Comparison of ENCODE assay signal across 15 cellular contexts in genomic region chr16:1651509-1652342, GRCh38. TPM values are rescaled to one million over a fixed set of nuclear protein-coding genes. Genes with fewer than 3 reads are reported as not detected.
DNase-seq lines count a peak whose midpoint lies in the region; ATAC-seq, FAIRE-seq and TF ChIP-seq lines count a peak whose summit lies in the region.
"Had no signal": no experiment of that assay in that cellular context is flagged by ENCODE, and none has a peak within 500 bp of the region (broad histone marks: within the 10 kb centered on the region; RNA-seq: fewer than 3 reads in every experiment).

No MANE protein-coding gene starts in this region.

- ATAC-seq in activated CD8-positive, alpha-beta memory T cell treated with anti-CD3 and anti-CD28 coated beads, Interleukin-2, amount 10 ng/mL, durations not matched to agents 7 days and 5 days, result no peak
- ATAC-seq: left cardiac atrium had no signal

- H3K27ac Mint-ChIP-seq in activated CD8-positive, alpha-beta memory T cell treated with anti-CD3 and anti-CD28 coated beads, Interleukin-2, amount 10 ng/mL, durations not matched to agents 7 days and 5 days, result no peak overlapping the region
- H3K27ac Mint-ChIP-seq in T-helper 2 cell treated with Interferon-gamma antibody and Interleukin-4, amounts not matched to agents 5 μg/mL and 100 μg/mL, for 36 hours, result peak overlapping the region; percentile 60
- peak overlapping the region; percentile 91 for H3K27ac Mint-ChIP-seq in type B pancreatic cell

- peak overlapping the region; percentile 14 for H3K9ac ChIP-seq in endocrine pancreas (ENCODE audit: control insufficient read depth, insufficient read depth, low read length)

- H3K9me3 ChIP-seq in endocrine pancreas (ENCODE audit: control insufficient read depth, low read length) (no peaks in the 10 kb centered on the region), small intestine (ENCODE audit: control insufficient read depth, low read depth) (no peaks in the 10 kb centered on the region)
- H3K9me3 ChIP-seq: ascending aorta, HAP-1, thyroid gland had no signal

- no peak overlapping the region for H3K27ac ChIP-seq in small intestine (ENCODE audit: low read depth in 1 of 2, low read length in 1 of 2)
- H3K27ac ChIP-seq: ascending aorta, thyroid gland had no signal

- CTCF ChIA-PET in activated CD8-positive, alpha-beta memory T cell treated with anti-CD3 and anti-CD28 coated beads, Interleukin-2, amount 10 ng/mL, durations not matched to agents 7 days and 5 days (lab: Charles Lee), result no interaction called here

- peaks cover 2% of the 10 kb centered on the region for H3K4me1 Mint-ChIP-seq in activated CD8-positive, alpha-beta memory T cell treated with anti-CD3 and anti-CD28 coated beads, Interleukin-2, amount 10 ng/mL, durations not matched to agents 7 days and 5 days
- H3K4me1 Mint-ChIP-seq in T-helper 2 cell treated with Interferon-gamma antibody and Interleukin-4, amounts not matched to agents 5 μg/mL and 100 μg/mL, for 36 hours (ENCODE audit: low read depth), result peaks cover 1% of the 10 kb centered on the region
- peaks cover 4% of the 10 kb centered on the region for H3K4me1 Mint-ChIP-seq in type B pancreatic cell (ENCODE audit: unreplicated experiment)

- no peak overlapping the region for H3K4me3 ChIP-seq in endocrine pancreas (ENCODE audit: control insufficient read depth, insufficient read depth, low read length)
- no peak overlapping the region for H3K4me3 ChIP-seq in small intestine (ENCODE audit: low read depth in 1 of 2, low read length in 2 of 2)
- H3K4me3 ChIP-seq: ascending aorta, HAP-1, thyroid gland had no signal

- H3K4me1 ChIP-seq in endocrine pancreas (ENCODE audit: control insufficient read depth, insufficient read depth, low read length) (no peaks in the 10 kb centered on the region), small intestine (ENCODE audit: control insufficient read depth in 2 of 2, insufficient read depth in 1 of 2, low read depth in 1 of 2, low read length in 1 of 2) (no peaks in the 10 kb centered on the region)
- H3K4me1 ChIP-seq: ascending aorta, HAP-1, thyroid gland had no signal

- no peak for FAIRE-seq in small intestine (lab: Jason Lieb, UNC)

- no peak overlapping the region for H3K4me3 Mint-ChIP-seq in activated CD8-positive, alpha-beta memory T cell treated with anti-CD3 and anti-CD28 coated beads, Interleukin-2, amount 10 ng/mL, durations not matched to agents 7 days and 5 days
- H3K4me3 Mint-ChIP-seq in T-helper 2 cell treated with Interferon-gamma antibody and Interleukin-4, amounts not matched to agents 5 μg/mL and 100 μg/mL, for 36 hours, result no peak overlapping the region
- H3K4me3 Mint-ChIP-seq in type B pancreatic cell, result peak overlapping the region; percentile 75

- no peaks in the 10 kb centered on the region for H3K9me3 Mint-ChIP-seq in activated CD8-positive, alpha-beta memory T cell treated with anti-CD3 and anti-CD28 coated beads, Interleukin-2, amount 10 ng/mL, durations not matched to agents 7 days and 5 days (ENCODE audit: low read depth)
- no peaks in the 10 kb centered on the region for H3K9me3 Mint-ChIP-seq in T-helper 2 cell treated with Interferon-gamma antibody and Interleukin-4, amounts not matched to agents 5 μg/mL and 100 μg/mL, for 36 hours
- no peaks in the 10 kb centered on the region for H3K9me3 Mint-ChIP-seq in type B pancreatic cell

- H3K27me3 ChIP-seq in endocrine pancreas (ENCODE audit: control insufficient read depth, insufficient read depth, low read length), result no peaks in the 10 kb centered on the region
- H3K27me3 ChIP-seq in small intestine (ENCODE audit: control insufficient read depth in 2 of 2, insufficient read depth in 2 of 2, low read length in 2 of 2), result no peaks in the 10 kb centered on the region
- H3K27me3 ChIP-seq: ascending aorta, thyroid gland had no signal

- DNase-seq in activated CD8-positive, alpha-beta memory T cell treated with anti-CD3 and anti-CD28 coated beads, Interleukin-2, amount 10 ng/mL, durations not matched to agents 7 days and 5 days, result peak; percentile 43
- no peak for DNase-seq in activated CD8-positive, alpha-beta memory T cell treated with anti-CD3 and anti-CD28 coated beads, Interleukin-2, amount 50 U/mL, for 48 hours
- no peak for DNase-seq in T-helper 2 cell treated with Interferon-gamma antibody and Interleukin-4, amounts not matched to agents 5 μg/mL and 100 μg/mL, for 36 hours (ENCODE audit: low spot score)
- DNase-seq in type B pancreatic cell (ENCODE audit: extremely low spot score, unreplicated experiment), result no peak
- DNase-seq in NOMO-1 (lab: John Stamatoyannopoulos, UW; ENCODE audit: unreplicated experiment in 2 of 2), result no peak
- DNase-seq in small intestine, result no peak
- no peak for DNase-seq in CD1c-positive myeloid dendritic cell (ENCODE audit: extremely low spot score)
- DNase-seq: activated CD8-positive, alpha-beta memory T cell treated with anti-CD3 and anti-CD28 coated beads, Interleukin-2, amount 50 U/mL, for 4 hours; DMS79 treated with DMSO at 0.1 percent for 48 hours; left cardiac atrium; NCI-H1048; thyroid gland had no signal

- H3K36me3 ChIP-seq in endocrine pancreas (ENCODE audit: control insufficient read depth, insufficient read depth, low read length) (peaks cover 7% of the 10 kb centered on the region), small intestine (ENCODE audit: control insufficient read depth in 2 of 2, insufficient read depth in 2 of 2, low read length in 2 of 2) (peaks cover 12 to 13% of the 10 kb centered on the region in 2 donors)

- H3K36me3 Mint-ChIP-seq in activated CD8-positive, alpha-beta memory T cell treated with anti-CD3 and anti-CD28 coated beads, Interleukin-2, amount 10 ng/mL, durations not matched to agents 7 days and 5 days, result peaks cover 24% of the 10 kb centered on the region
- peaks cover 41% of the 10 kb centered on the region for H3K36me3 Mint-ChIP-seq in T-helper 2 cell treated with Interferon-gamma antibody and Interleukin-4, amounts not matched to agents 5 μg/mL and 100 μg/mL, for 36 hours (ENCODE audit: low read depth)
- H3K36me3 Mint-ChIP-seq in type B pancreatic cell, result peaks cover 29% of the 10 kb centered on the region

- 93 to 97% (median 95%) methylated on average over 5 of the region's 5 CpGs for WGBS in small intestine, 3 donors

- H3K27me3 Mint-ChIP-seq in activated CD8-positive, alpha-beta memory T cell treated with anti-CD3 and anti-CD28 coated beads, Interleukin-2, amount 10 ng/mL, durations not matched to agents 7 days and 5 days, result no peaks in the 10 kb centered on the region
- H3K27me3 Mint-ChIP-seq in T-helper 2 cell treated with Interferon-gamma antibody and Interleukin-4, amounts not matched to agents 5 μg/mL and 100 μg/mL, for 36 hours (ENCODE audit: low read depth), result no peaks in the 10 kb centered on the region
- H3K27me3 Mint-ChIP-seq in type B pancreatic cell, result peaks cover 12% of the 10 kb centered on the region

- TF ChIP-seq CTCF in type B pancreatic cell (conservative IDR thresholded peaks at IDR 0.05), result no peak

RNA-seq across cellular contexts. Expression of gene JPT2, which starts 26.4 kb away (rescaled TPM):
- 10 to 100 TPM; 55.0 to 62.4 TPM for total RNA-seq in activated CD8-positive, alpha-beta memory T cell treated with anti-CD3 and anti-CD28 coated beads, Interleukin-2, amount 10 ng/mL, durations not matched to agents 7 days and 5 days
- 116 and 132 TPM in 2 replicates for total RNA-seq in type B pancreatic cell (ENCODE audit: low replicate concordance)
- polyA plus RNA-seq in small intestine, result 10 to 100 TPM; 17.0 to 51.7 (median 20.8) TPM

RNA-seq across cellular contexts. Expression of gene CRAMP1, which starts 39.6 kb away (rescaled TPM):
- 10 to 100 TPM; 26.8 to 31.1 TPM for total RNA-seq in activated CD8-positive, alpha-beta memory T cell treated with anti-CD3 and anti-CD28 coated beads, Interleukin-2, amount 10 ng/mL, durations not matched to agents 7 days and 5 days
- total RNA-seq in type B pancreatic cell (ENCODE audit: low replicate concordance), result 29.0 and 31.4 TPM in 2 replicates
- 1 to 10 TPM; 2.4 to 9.9 (median 6.7) TPM for polyA plus RNA-seq in small intestine

RNA-seq across cellular contexts. Expression of gene IFT140, which starts 39.9 kb away (rescaled TPM):
- total RNA-seq in activated CD8-positive, alpha-beta memory T cell treated with anti-CD3 and anti-CD28 coated beads, Interleukin-2, amount 10 ng/mL, durations not matched to agents 7 days and 5 days, result 1 to 10 TPM; 6.3 to 8.3 TPM
- total RNA-seq in type B pancreatic cell (ENCODE audit: low replicate concordance), result 27.9 and 55.1 TPM in 2 replicates
- polyA plus RNA-seq in small intestine, result 1 to 10 TPM; 2.2 to 6.7 (median 2.9) TPM

RNA-seq across cellular contexts. Expression of gene MAPK8IP3, which starts 54.3 kb away (rescaled TPM):
- 100 to 1,000 TPM in 1 of 2 experiments, 10 to 100 TPM in 1; 78.9 to 101 TPM for total RNA-seq in activated CD8-positive, alpha-beta memory T cell treated with anti-CD3 and anti-CD28 coated beads, Interleukin-2, amount 10 ng/mL, durations not matched to agents 7 days and 5 days
- 50.4 and 97.5 TPM in 2 replicates for total RNA-seq in type B pancreatic cell (ENCODE audit: low replicate concordance)
- polyA plus RNA-seq in small intestine, result 10 to 100 TPM; 26.2 to 41.4 (median 37.8) TPM
